ENCODE assay signal across 2 cellular contexts in the genomic region with DNA sequence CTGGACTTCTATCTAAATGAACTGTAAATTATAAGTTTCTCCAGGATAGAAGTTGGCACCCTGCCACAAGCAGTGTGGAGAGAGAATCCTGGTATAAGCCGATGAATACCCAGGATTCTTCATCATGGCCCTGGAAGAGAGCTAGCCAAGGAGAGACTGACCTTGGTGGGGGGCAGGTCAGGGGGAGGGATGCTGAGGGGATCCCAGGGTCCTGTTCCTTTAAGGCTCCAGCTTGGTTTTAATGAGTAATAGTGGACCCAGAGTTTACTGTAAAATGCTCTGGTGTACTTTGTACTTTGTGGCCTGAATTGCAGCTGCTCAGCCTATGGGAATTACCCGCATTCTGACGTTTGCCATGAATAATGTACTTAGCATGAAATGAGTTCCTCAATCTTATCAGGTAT.
TF ChIP-seq lines count a peak whose summit lies in the region.

No MANE protein-coding gene starts in this region.

TF ChIP-seq in GM12891, 5 proteins besides CTCF, POLR2A, EP300 and RAD21 (continued from another document):
- TF ChIP-seq POU2F2 (IDR thresholded peaks at IDR 0.05; ENCODE audit: low read depth, low read length), result no peak

TF ChIP-seq in HepG2, 621 proteins besides CTCF, POLR2A, EP300 and RAD21 (continued from another document and continues in another):
- TF ChIP-seq ZBTB40 (IDR thresholded peaks at IDR 0.05), result no peak
- TF ChIP-seq ZBTB40 (CRISPR knock-in tag; IDR thresholded peaks at IDR 0.05), result no peak
- TF ChIP-seq U2AF2 (IDR thresholded peaks at IDR 0.05; ENCODE audit: low read depth, low read length), result no peak
- no peak for TF ChIP-seq ZNF891 (CRISPR knock-in tag; IDR thresholded peaks at IDR 0.05)
- no peak for TF ChIP-seq HNRNPH1 (optimal IDR thresholded peaks at IDR 0.05; ENCODE audit: low read depth, low read length)
- TF ChIP-seq TBX2 (CRISPR knock-in tag; IDR thresholded peaks at IDR 0.05; ENCODE audit: borderline replicate concordance), result no peak
- TF ChIP-seq SIX1 (CRISPR knock-in tag; IDR thresholded peaks at IDR 0.05; ENCODE audit: borderline replicate concordance), result no peak
- TF ChIP-seq CBX1 (IDR thresholded peaks at IDR 0.05; ENCODE audit: low read depth), result no peak
- TF ChIP-seq, protein P1, sequence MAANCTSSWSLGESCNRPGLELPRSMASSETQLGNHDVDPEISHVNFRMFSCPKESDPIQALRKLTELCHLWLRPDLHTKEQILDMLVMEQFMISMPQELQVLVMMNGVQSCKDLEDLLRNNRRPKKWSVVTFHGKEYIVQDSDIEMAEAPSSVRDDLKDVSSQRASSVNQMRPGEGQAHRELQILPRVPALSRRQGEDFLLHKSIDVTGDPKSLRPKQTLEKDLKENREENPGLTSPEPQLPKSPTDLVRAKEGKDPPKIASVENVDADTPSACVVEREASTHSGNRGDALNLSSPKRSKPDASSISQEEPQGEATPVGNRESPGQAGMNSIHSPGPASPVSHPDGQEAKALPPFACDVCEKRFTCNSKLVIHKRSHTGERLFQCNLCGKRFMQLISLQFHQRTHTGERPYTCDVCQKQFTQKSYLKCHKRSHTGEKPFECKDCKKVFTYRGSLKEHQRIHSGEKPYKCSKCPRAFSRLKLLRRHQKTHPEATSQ (CRISPR knock-in tag; IDR thresholded peaks at IDR 0.05; ENCODE audit: borderline replicate concordance), result no peak
- no peak for TF ChIP-seq HNRNPLL (IDR thresholded peaks at IDR 0.05; ENCODE audit: low read depth, low read length, poor library complexity, severe bottlenecking)
- TF ChIP-seq NR3C1 (CRISPR knock-in tag; IDR thresholded peaks at IDR 0.05), result no peak
- no peak for TF ChIP-seq HOXA7 (CRISPR knock-in tag; IDR thresholded peaks at IDR 0.05)
- TF ChIP-seq SSRP1 (CRISPR knock-in tag; IDR thresholded peaks at IDR 0.05), result no peak
- no peak for TF ChIP-seq KDM5B (CRISPR knock-in tag; IDR thresholded peaks at IDR 0.05; ENCODE audit: borderline replicate concordance)
- TF ChIP-seq RARG (CRISPR knock-in tag; IDR thresholded peaks at IDR 0.05; ENCODE audit: low read depth), result no peak
- no peak for TF ChIP-seq MEIS2 (CRISPR knock-in tag; IDR thresholded peaks at IDR 0.05)
- no peak for TF ChIP-seq MED13 (CRISPR knock-in tag; IDR thresholded peaks at IDR 0.05)
- TF ChIP-seq KLF12 (CRISPR knock-in tag; IDR thresholded peaks at IDR 0.05; ENCODE audit: borderline replicate concordance), result no peak
- TF ChIP-seq MATR3 (CRISPR knock-in tag; IDR thresholded peaks at IDR 0.05), result no peak
- TF ChIP-seq ZNF20 (CRISPR knock-in tag; IDR thresholded peaks at IDR 0.05), result no peak
- TF ChIP-seq ZNF513 (CRISPR knock-in tag; conservative IDR thresholded peaks at IDR 0.05), result no peak
- TF ChIP-seq ZNF280B (CRISPR knock-in tag; IDR thresholded peaks at IDR 0.05; ENCODE audit: borderline replicate concordance), result no peak
- TF ChIP-seq, protein P2, sequence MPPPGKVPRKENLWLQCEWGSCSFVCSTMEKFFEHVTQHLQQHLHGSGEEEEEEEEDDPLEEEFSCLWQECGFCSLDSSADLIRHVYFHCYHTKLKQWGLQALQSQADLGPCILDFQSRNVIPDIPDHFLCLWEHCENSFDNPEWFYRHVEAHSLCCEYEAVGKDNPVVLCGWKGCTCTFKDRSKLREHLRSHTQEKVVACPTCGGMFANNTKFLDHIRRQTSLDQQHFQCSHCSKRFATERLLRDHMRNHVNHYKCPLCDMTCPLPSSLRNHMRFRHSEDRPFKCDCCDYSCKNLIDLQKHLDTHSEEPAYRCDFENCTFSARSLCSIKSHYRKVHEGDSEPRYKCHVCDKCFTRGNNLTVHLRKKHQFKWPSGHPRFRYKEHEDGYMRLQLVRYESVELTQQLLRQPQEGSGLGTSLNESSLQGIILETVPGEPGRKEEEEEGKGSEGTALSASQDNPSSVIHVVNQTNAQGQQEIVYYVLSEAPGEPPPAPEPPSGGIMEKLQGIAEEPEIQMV (CRISPR knock-in tag; IDR thresholded peaks at IDR 0.05; ENCODE audit: low read depth), result no peak
- peak; percentile 84 for TF ChIP-seq NCOR1 (IDR thresholded peaks at IDR 0.05; ENCODE audit: borderline replicate concordance, low read length)
- TF ChIP-seq ZNF136 (CRISPR knock-in tag; IDR thresholded peaks at IDR 0.05; ENCODE audit: low read depth), result no peak
- TF ChIP-seq MTA3 (CRISPR knock-in tag; IDR thresholded peaks at IDR 0.05), result no peak
- 0 out of 2 replicates have a peak, but pooled peaks have one; percentile 11 for TF ChIP-seq ZNF331 (CRISPR knock-in tag; IDR thresholded peaks at IDR 0.05)
- no peak for TF ChIP-seq ESRRA (CRISPR knock-in tag; IDR thresholded peaks at IDR 0.05; ENCODE audit: low read depth)
- TF ChIP-seq KLF16 (CRISPR knock-in tag; IDR thresholded peaks at IDR 0.05), result no peak
- no peak for TF ChIP-seq ZNF772 (CRISPR knock-in tag; IDR thresholded peaks at IDR 0.05)
- TF ChIP-seq ZNF10 (CRISPR knock-in tag; IDR thresholded peaks at IDR 0.05; ENCODE audit: borderline replicate concordance, low read depth), result no peak
- no peak for TF ChIP-seq ZBTB46 (CRISPR knock-in tag; IDR thresholded peaks at IDR 0.05; ENCODE audit: borderline replicate concordance)
- no peak for TF ChIP-seq CAMTA2 (CRISPR knock-in tag; IDR thresholded peaks at IDR 0.05; ENCODE audit: borderline replicate concordance)
- TF ChIP-seq KMT2A (CRISPR knock-in tag; IDR thresholded peaks at IDR 0.05), result no peak
- TF ChIP-seq HIC2 (CRISPR knock-in tag; IDR thresholded peaks at IDR 0.05; ENCODE audit: low read depth), result no peak
- TF ChIP-seq FOXK2 (IDR thresholded peaks at IDR 0.05), result no peak
- no peak for TF ChIP-seq SATB2 (CRISPR knock-in tag; IDR thresholded peaks at IDR 0.05)
- TF ChIP-seq, protein P3, sequence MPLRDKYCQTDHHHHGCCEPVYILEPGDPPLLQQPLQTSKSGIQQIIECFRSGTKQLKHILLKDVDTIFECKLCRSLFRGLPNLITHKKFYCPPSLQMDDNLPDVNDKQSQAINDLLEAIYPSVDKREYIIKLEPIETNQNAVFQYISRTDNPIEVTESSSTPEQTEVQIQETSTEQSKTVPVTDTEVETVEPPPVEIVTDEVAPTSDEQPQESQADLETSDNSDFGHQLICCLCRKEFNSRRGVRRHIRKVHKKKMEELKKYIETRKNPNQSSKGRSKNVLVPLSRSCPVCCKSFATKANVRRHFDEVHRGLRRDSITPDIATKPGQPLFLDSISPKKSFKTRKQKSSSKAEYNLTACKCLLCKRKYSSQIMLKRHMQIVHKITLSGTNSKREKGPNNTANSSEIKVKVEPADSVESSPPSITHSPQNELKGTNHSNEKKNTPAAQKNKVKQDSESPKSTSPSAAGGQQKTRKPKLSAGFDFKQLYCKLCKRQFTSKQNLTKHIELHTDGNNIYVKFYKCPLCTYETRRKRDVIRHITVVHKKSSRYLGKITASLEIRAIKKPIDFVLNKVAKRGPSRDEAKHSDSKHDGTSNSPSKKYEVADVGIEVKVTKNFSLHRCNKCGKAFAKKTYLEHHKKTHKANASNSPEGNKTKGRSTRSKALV (CRISPR knock-in tag; IDR thresholded peaks at IDR 0.05), result no peak
- no peak for TF ChIP-seq ZSCAN21 (CRISPR knock-in tag; IDR thresholded peaks at IDR 0.05; ENCODE audit: borderline replicate concordance)
- TF ChIP-seq ZNF746 (CRISPR knock-in tag; IDR thresholded peaks at IDR 0.05), result no peak
- TF ChIP-seq GABPA (IDR thresholded peaks at IDR 0.05; ENCODE audit: low read depth, low read length), result no peak
- TF ChIP-seq GABPA (CRISPR knock-in tag; IDR thresholded peaks at IDR 0.05; ENCODE audit: low read depth), result no peak
